In the genomic region with DNA sequence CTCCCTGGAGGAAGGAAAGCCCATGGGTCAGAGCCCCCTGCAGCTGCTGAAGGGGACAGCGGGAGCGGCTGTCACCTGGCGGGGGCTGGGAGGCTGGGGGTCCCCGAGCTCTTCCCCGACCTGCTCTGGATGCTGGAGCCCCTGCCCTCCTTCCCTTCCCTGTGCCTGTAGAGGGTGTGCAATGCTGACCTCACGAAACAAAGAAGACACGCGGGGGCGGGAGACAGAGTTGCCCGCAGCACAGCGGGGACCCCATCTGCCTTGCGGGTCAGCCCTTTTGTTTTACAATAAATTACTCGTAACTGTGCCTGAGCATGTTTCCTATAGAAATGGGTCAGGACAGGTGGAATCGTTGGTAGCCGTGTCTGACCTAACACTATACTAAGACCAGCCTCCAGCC, we compare ENCODE assay signal across 34 cellular contexts. TPM values are rescaled to one million over a fixed set of nuclear protein-coding genes. Genes with fewer than 3 reads are reported as not detected.
"Had no signal": no experiment of that assay in that cellular context is flagged by ENCODE, and none has a peak within 500 bp of the region (broad histone marks: within the 10 kb centered on the region; RNA-seq: fewer than 3 reads in every experiment).

No MANE protein-coding gene starts in this region.

- H3K36me3 Mint-ChIP-seq: activated naive CD4-positive, alpha-beta T cell treated with anti-CD3 and anti-CD28 coated beads, Interleukin-2, amount 50 U/mL, for 24 hours; memory B cell; stimulated activated memory B cell treated with anti-CD40 and anti-IgM and Interleukin-4, amounts not matched to agents 10 μg/mL and 1 μg/mL and 100 μg/mL, for 72 hours; T-cell had no signal

- H3K9me3 ChIP-seq: adrenal gland, ascending aorta, colonic mucosa, esophagus muscularis mucosa, gastrocnemius medialis, transverse colon, uterus had no signal

- H3K4me3 ChIP-seq: adrenal gland, ascending aorta, colonic mucosa, dorsolateral prefrontal cortex, esophagus muscularis mucosa, gastrocnemius medialis, transverse colon, uterus had no signal

- H3K4me3 Mint-ChIP-seq: activated naive CD4-positive, alpha-beta T cell treated with anti-CD3 and anti-CD28 coated beads, Interleukin-2, amount 50 U/mL, for 24 hours; central memory CD8-positive, alpha-beta T cell; effector memory CD8-positive, alpha-beta T cell; memory B cell; nephron progenitor cell; stimulated activated memory B cell treated with anti-CD40 and anti-IgM and Interleukin-4, amounts not matched to agents 10 μg/mL and 1 μg/mL and 100 μg/mL, for 72 hours; T-cell; T-helper 2 cell treated with Interferon-gamma antibody and Interleukin-4, amounts not matched to agents 5 μg/mL and 100 μg/mL, for 36 hours had no signal

- H3K9me3 Mint-ChIP-seq: activated naive CD4-positive, alpha-beta T cell treated with anti-CD3 and anti-CD28 coated beads, Interleukin-2, amount 50 U/mL, for 24 hours; central memory CD8-positive, alpha-beta T cell; effector memory CD8-positive, alpha-beta T cell; memory B cell; nephron progenitor cell; stimulated activated memory B cell treated with anti-CD40 and anti-IgM and Interleukin-4, amounts not matched to agents 10 μg/mL and 1 μg/mL and 100 μg/mL, for 72 hours; T-cell; T-helper 2 cell treated with Interferon-gamma antibody and Interleukin-4, amounts not matched to agents 5 μg/mL and 100 μg/mL, for 36 hours had no signal

- H3K27me3 ChIP-seq: adrenal gland, ascending aorta, transverse colon, uterus had no signal

- H3K27ac ChIP-seq: adrenal gland, ascending aorta, brain microvascular endothelial cell, colonic mucosa, dorsolateral prefrontal cortex, esophagus muscularis mucosa, gastrocnemius medialis, uterus, WERI-Rb-1 had no signal

- H3K36me3 ChIP-seq: adrenal gland, ascending aorta, brain microvascular endothelial cell, colonic mucosa, gastrocnemius medialis, transverse colon, uterus, WERI-Rb-1 had no signal

- H3K4me1 ChIP-seq: ascending aorta had no signal

- ATAC-seq: effector memory CD8-positive, alpha-beta T cell; gastrocnemius medialis; sciatic nerve; stimulated activated memory B cell treated with anti-CD40 and anti-IgM and Interleukin-4, amounts not matched to agents 10 μg/mL and 1 μg/mL and 100 μg/mL, for 72 hours; T-cell had no signal

- H3K27me3 Mint-ChIP-seq: activated naive CD4-positive, alpha-beta T cell treated with anti-CD3 and anti-CD28 coated beads, Interleukin-2, amount 50 U/mL, for 24 hours; central memory CD8-positive, alpha-beta T cell; T-cell had no signal

- FAIRE-seq: endothelial cell of umbilical vein, small intestine, TTC549 had no signal

- H3K27ac Mint-ChIP-seq: activated naive CD4-positive, alpha-beta T cell treated with anti-CD3 and anti-CD28 coated beads, Interleukin-2, amount 50 U/mL, for 24 hours; effector memory CD8-positive, alpha-beta T cell; memory B cell; nephron progenitor cell; stimulated activated memory B cell treated with anti-CD40 and anti-IgM and Interleukin-4, amounts not matched to agents 10 μg/mL and 1 μg/mL and 100 μg/mL, for 72 hours; T-cell; T-helper 2 cell treated with Interferon-gamma antibody and Interleukin-4, amounts not matched to agents 5 μg/mL and 100 μg/mL, for 36 hours had no signal

- DNase-seq: activated CD4-positive, alpha-beta T cell treated with anti-CD3 and anti-CD28 coated beads for 1 hour; activated CD8-positive, alpha-beta memory T cell treated with anti-CD3 and anti-CD28 coated beads for 24 hours; activated CD8-positive, alpha-beta memory T cell treated with anti-CD3 and anti-CD28 coated beads, Interleukin-2, amount 50 U/mL, for 4 hours; activated gamma-delta T cell; adrenal gland; brain microvascular endothelial cell; colonic mucosa; dorsolateral prefrontal cortex; effector memory CD8-positive, alpha-beta T cell; gastrocnemius medialis; head of caudate nucleus; hypothalamus; nephron progenitor cell; posterior cingulate gyrus; small intestine; stimulated activated CD4-positive, alpha-beta T cell treated with anti-CD3 and anti-CD28 coated beads, Interleukin-2, amount 100 ng/mL, for 24 hours; T-cell; transverse colon; uterus; WERI-Rb-1 had no signal

RNA-seq across cellular contexts. Expression of gene CD7, which starts 9.9 kb away (rescaled TPM):
- total RNA-seq: endothelial cell of umbilical vein, temporal lobe had no signal
- polyA plus RNA-seq: endothelial cell of umbilical vein had no signal

RNA-seq across cellular contexts. Expression of gene TEX19, which starts 31.8 kb away (rescaled TPM):
- total RNA-seq: ascending aorta, colonic mucosa, dorsolateral prefrontal cortex, endothelial cell of umbilical vein, esophagus muscularis mucosa, mononuclear cell, omental fat pad, sciatic nerve, T-cell, temporal lobe, transverse colon, uterus had no signal
- polyA plus RNA-seq: adrenal gland, liver had no signal

RNA-seq across cellular contexts. Expression of gene UTS2R, which starts 44.3 kb away (rescaled TPM):
- total RNA-seq: adrenal gland, ascending aorta, colonic mucosa, endothelial cell of umbilical vein, esophagus muscularis mucosa, gastrocnemius medialis, liver, mononuclear cell, omental fat pad, sciatic nerve, T-cell, temporal lobe, uterus had no signal
- polyA plus RNA-seq: adrenal gland, endothelial cell of umbilical vein, liver, small intestine had no signal
